In genomic region chr9:121363586-121363961, GRCh38 we compare ENCODE assay signal across 16 cellular contexts. TPM values are rescaled to one million over a fixed set of nuclear protein-coding genes. Genes with fewer than 3 reads are reported as not detected.
DNase-seq lines count a peak whose midpoint lies in the region; ATAC-seq and TF ChIP-seq lines count a peak whose summit lies in the region.
"Had no signal": no experiment of that assay in that cellular context is flagged by ENCODE, and none has a peak within 500 bp of the region (broad histone marks: within the 10 kb centered on the region; RNA-seq: fewer than 3 reads in every experiment).

No MANE protein-coding gene starts in this region.

- no peak for TF ChIP-seq CTCF in HL-60 (IDR thresholded peaks at IDR 0.05; ENCODE audit: insufficient read depth, low read length)
- no peak for TF ChIP-seq CTCF in breast epithelium (IDR thresholded peaks at IDR 0.05)
- TF ChIP-seq CTCF in left lung (IDR thresholded peaks at IDR 0.05): no peak

- H3K36me3 ChIP-seq in breast epithelium: no peaks in the 10 kb centered on the region
- H3K36me3 ChIP-seq in left lung: peaks cover 0 to 11% of the 10 kb centered on the region in 2 donors

- H3K27me3 ChIP-seq in HL-60 (ENCODE audit: insufficient read depth, poor library complexity, severe bottlenecking) (no peaks in the 10 kb centered on the region), breast epithelium (no peaks in the 10 kb centered on the region), left lung (no peaks in the 10 kb centered on the region)

- H3K4me3 ChIP-seq in HL-60 (replicated peaks; ENCODE audit: insufficient read depth, low read length): no peak overlapping the region
- H3K4me3 ChIP-seq in breast epithelium: peak overlapping the region in 1 of 3 donors; percentile 27
- H3K4me3 ChIP-seq in left lung: peak overlapping the region in 1 of 2 donors; percentile 88
- no peak overlapping the region for H3K4me3 ChIP-seq in skin epidermis

- ATAC-seq in left lung: peak; percentile 10
- no peak for ATAC-seq in HG02938 (IDR thresholded peaks at IDR 0.05; ENCODE audit: unreplicated experiment)
- ATAC-seq: activated CD4-positive, alpha-beta T cell treated with anti-CD3 and anti-CD28 coated beads for 36 hours; CD8-positive, alpha-beta T cell had no signal

- H3K9me3 ChIP-seq in breast epithelium: no peaks in the 10 kb centered on the region
- H3K9me3 ChIP-seq in left lung: no peaks in the 10 kb centered on the region

- peaks cover 4 to 36% of the 10 kb centered on the region in 2 donors for H3K4me1 ChIP-seq in breast epithelium
- H3K4me1 ChIP-seq in left lung: peaks cover 69 to 100% of the 10 kb centered on the region in 2 donors

- intact Hi-C loops in breast epithelium (cut with DNase I; ENCODE audit: low total_unique reads) (no loop called here), left lung (cut with DNase I) (no loop called here)

- peak overlapping the region; percentile 65 for H3K27ac ChIP-seq in HL-60 (replicated peaks)
- H3K27ac ChIP-seq in breast epithelium: peak overlapping the region; percentile 85 to 87
- peak overlapping the region; percentile 96 for H3K27ac ChIP-seq in left lung
- H3K27ac ChIP-seq in skin epidermis: peak overlapping the region in 20 of 21 experiments; percentile 9 to 97 (median 68)

- no peak for TF ChIP-seq POLR2A in breast epithelium (IDR thresholded peaks at IDR 0.05)

- DNase-seq in HL-60 (ENCODE audit: low read depth in 1 of 2, low spot score in 1 of 2) (no peak), breast epithelium (ENCODE audit: low spot score in 2 of 2) (no peak), left lung (no peak), occipital lobe (lab: John Stamatoyannopoulos, UW) (no peak), inferior parietal cortex (ENCODE audit: extremely low spot score) (no peak)
- no peak for DNase-seq in stimulated activated CD4-positive, alpha-beta T cell treated with anti-CD3 and anti-CD28 coated beads, Interleukin-4, amount 100 ng/mL, for 4 hours
- DNase-seq: activated CD4-positive, alpha-beta T cell treated with anti-CD3 and anti-CD28 coated beads for 36 hours; activated naive CD4-positive, alpha-beta T cell treated with anti-CD3 and anti-CD28 coated beads for 36 hours; CD8-positive, alpha-beta T cell; effector CD4-positive, alpha-beta T cell; naive B cell; NCI-H1048; NCI-H526; stimulated activated CD4-positive, alpha-beta T cell treated with anti-CD3 and anti-CD28 coated beads, Interleukin-4, amount 100 ng/mL, for 1 hour had no signal

RNA-seq across cellular contexts. Expression of gene STOM, which starts 6.5 kb away (rescaled TPM):
- 100 to 1,000 TPM; 263 to 444 (median 334) TPM for total RNA-seq in breast epithelium
- total RNA-seq in left lung: 100 to 1,000 TPM; 496 to 576 TPM
- total RNA-seq in occipital lobe: 25.1 TPM

Comparison
In these comparisons a context has a peak if more than half of its experiments do, and no peak if none do; other contexts are left out.
1. RNA of gene STOM, which starts 6.5 kb away (total RNA-seq): 496 to 576 TPM in left lung and 263 to 444 TPM in breast epithelium; 25.1 TPM in occipital lobe (single experiment); every median in the first group is over 10 times any median in the second.
2. Peak in every context shown above with its lines, with median percentiles within 50 percentile points of each other: H3K27ac ChIP-seq.